Comparison of ENCODE assay signal across 8 cellular contexts in the genomic region with DNA sequence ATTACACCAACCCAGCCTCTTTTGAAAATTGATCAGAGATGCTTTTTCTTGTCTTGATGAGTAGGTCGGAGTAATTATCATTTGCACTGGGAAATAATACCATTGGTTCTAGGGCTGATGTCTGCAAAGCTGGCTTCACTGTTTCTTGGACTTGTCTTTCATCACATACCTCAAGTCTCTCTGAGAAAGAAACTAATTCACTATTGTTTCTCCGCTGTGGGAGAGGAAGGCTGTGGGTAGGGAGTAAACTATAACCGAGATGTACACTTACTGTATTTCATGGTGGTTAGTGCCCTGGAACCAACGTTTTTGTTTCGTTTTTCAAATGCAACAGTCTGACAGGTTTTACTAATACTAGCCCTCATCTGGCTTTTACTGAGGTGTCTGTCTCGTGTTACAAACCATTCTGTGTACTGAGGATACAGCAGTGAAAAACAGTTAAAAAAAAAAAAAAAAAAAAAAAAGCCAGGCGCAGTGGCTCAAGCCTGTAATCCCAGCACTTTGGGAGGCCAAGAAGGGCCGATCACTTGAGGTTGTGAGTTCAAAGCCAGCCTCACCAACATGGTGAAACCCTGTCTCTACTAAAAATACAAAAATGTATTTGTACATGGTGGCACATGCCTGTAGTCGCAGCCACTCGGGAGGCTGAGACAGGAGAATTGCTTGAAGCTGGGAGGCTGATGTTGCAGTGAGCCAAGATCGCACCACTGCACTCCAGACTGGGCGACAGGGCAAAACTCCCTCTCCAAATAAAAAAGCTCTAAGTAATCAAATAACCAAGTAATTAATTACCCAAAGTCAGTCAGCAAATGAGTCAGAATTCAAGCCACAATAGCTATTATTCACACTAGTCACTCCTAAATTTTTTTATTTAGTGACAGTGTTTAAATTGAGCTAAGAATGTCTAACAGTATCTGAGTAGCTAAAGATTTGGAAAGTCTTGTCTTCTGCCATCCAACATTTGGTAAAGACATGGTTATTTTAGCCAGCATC. TPM values are rescaled to one million over a fixed set of nuclear protein-coding genes. Genes with fewer than 3 reads are reported as not detected.
DNase-seq lines count a peak whose midpoint lies in the region; ATAC-seq and TF ChIP-seq lines count a peak whose summit lies in the region.

No MANE protein-coding gene starts in this region.

- no peaks in the 10 kb centered on the region for H3K27me3 Mint-ChIP-seq in WTC11 (ENCODE audit: low read depth)

- H3K4me2 ChIP-seq in parathyroid adenoma (ENCODE audit: low read length), result peak overlapping the region; percentile 77

- no peak overlapping the region for H3K27ac ChIP-seq in parathyroid adenoma
- H3K27ac ChIP-seq in RWPE1, result no peak overlapping the region; the same call in 1 of the 2 replicates

- H3K4me3 ChIP-seq in parathyroid adenoma (ENCODE audit: low read depth, low read length), result peak overlapping the region; percentile 20

- H3K79me2 ChIP-seq in parathyroid adenoma, result no peaks in the 10 kb centered on the region

- no peak overlapping the region for H2AFZ ChIP-seq in parathyroid adenoma

- no peak overlapping the region for H3K9ac ChIP-seq in parathyroid adenoma

- H3K27me3 ChIP-seq in parathyroid adenoma (ENCODE audit: control insufficient read depth, insufficient read depth, low read length), result no peaks in the 10 kb centered on the region

- no peaks in the 10 kb centered on the region for H3K4me1 ChIP-seq in parathyroid adenoma

- no peak for TF ChIP-seq CTCF in WTC11 (IDR thresholded peaks at IDR 0.05)
- TF ChIP-seq CTCF in parathyroid adenoma (IDR thresholded peaks at IDR 0.05), result no peak
- no peak for TF ChIP-seq CTCF in RWPE1 (conservative IDR thresholded peaks at IDR 0.05; ENCODE audit: low read depth)

- no peaks in the 10 kb centered on the region for H3K9me3 Mint-ChIP-seq in WTC11

- peak; percentile 89 for ATAC-seq in GM19438 (IDR thresholded peaks at IDR 0.05; ENCODE audit: low read depth, unreplicated experiment)
- peak; percentile 89 for ATAC-seq in HG03196 (IDR thresholded peaks at IDR 0.05; ENCODE audit: unreplicated experiment)
- no peak for ATAC-seq in WTC11

- no peaks in the 10 kb centered on the region for H3K9me3 ChIP-seq in parathyroid adenoma (ENCODE audit: control insufficient read depth, low read length)

- DNase-seq in ELR (ENCODE audit: low read depth), result peak; percentile 46
- no peak for DNase-seq in WTC11 (ENCODE audit: low spot score)
- no peak for DNase-seq in hepatic stellate cell (ENCODE audit: low spot score)
- DNase-seq in RWPE1 (ENCODE audit: low spot score), result no peak
- no peak for DNase-seq in activated CD4-positive, alpha-beta T cell treated with anti-CD3 and anti-CD28 coated beads for 4 hours

- CTCF ChIA-PET in WTC11 (lab: Charles Lee) (interaction anchor here (0.5 to 4.9 kb wide), 12 partner anchors 9 to 501 kb away, joined by 3 to 31 read pairs (median 3); no protein-coding TSS in a partner anchor), RWPE1 (lab: Yijun Ruan, JAX) (interaction anchor here (0.6 to 1.4 kb wide), 8 partner anchors 9 to 980 kb away, joined by 3 to 6 read pairs (median 4); no protein-coding TSS in a partner anchor)

- no peaks in the 10 kb centered on the region for H3K36me3 ChIP-seq in parathyroid adenoma (ENCODE audit: control insufficient read depth, insufficient read depth, low read length)

- no peak overlapping the region for H3K4me3 Mint-ChIP-seq in WTC11

- POLR2A ChIA-PET in WTC11 (lab: Charles Lee), result interaction anchor here (0.6 to 1.0 kb wide), 4 partner anchors 39 to 452 kb away, joined by 3 to 12 read pairs (median 3); no protein-coding TSS in a partner anchor
- POLR2A ChIA-PET in RWPE1 (lab: Yijun Ruan, JAX; ENCODE audit: low non-redundant PET), result interaction anchor here (0.6 kb wide), 1 partner anchor 36 kb away, joined by 3 read pairs; no protein-coding TSS in a partner anchor

- H3K36me3 Mint-ChIP-seq in WTC11, result peaks cover 20% of the 10 kb centered on the region

- H3K27ac Mint-ChIP-seq in WTC11, result 0 out of 2 replicates have a peak overlapping the region, but pooled peaks have one; percentile 29

- H3K4me1 Mint-ChIP-seq in WTC11, result peaks cover 13% of the 10 kb centered on the region

TF ChIP-seq in WTC11, 78 proteins besides CTCF, POLR2A, EP300 and RAD21:
- no peak for TF ChIP-seq STAT6 (CRISPR knock-in tag; conservative IDR thresholded peaks at IDR 0.05; ENCODE audit: low read depth)
- TF ChIP-seq SP1 (CRISPR knock-in tag; conservative IDR thresholded peaks at IDR 0.05), result no peak
- no peak for TF ChIP-seq PRRX2 (CRISPR knock-in tag; IDR thresholded peaks at IDR 0.05)
- TF ChIP-seq ESRRA (CRISPR knock-in tag; IDR thresholded peaks at IDR 0.05; ENCODE audit: borderline replicate concordance), result no peak
- no peak for TF ChIP-seq SOX15 (CRISPR knock-in tag; IDR thresholded peaks at IDR 0.05)
- no peak for TF ChIP-seq E2F5 (CRISPR knock-in tag; IDR thresholded peaks at IDR 0.05)
- no peak for TF ChIP-seq JUN (CRISPR knock-in tag; IDR thresholded peaks at IDR 0.05)
- no peak for TF ChIP-seq NR2C2 (CRISPR knock-in tag; IDR thresholded peaks at IDR 0.05)
- TF ChIP-seq, protein P1, sequence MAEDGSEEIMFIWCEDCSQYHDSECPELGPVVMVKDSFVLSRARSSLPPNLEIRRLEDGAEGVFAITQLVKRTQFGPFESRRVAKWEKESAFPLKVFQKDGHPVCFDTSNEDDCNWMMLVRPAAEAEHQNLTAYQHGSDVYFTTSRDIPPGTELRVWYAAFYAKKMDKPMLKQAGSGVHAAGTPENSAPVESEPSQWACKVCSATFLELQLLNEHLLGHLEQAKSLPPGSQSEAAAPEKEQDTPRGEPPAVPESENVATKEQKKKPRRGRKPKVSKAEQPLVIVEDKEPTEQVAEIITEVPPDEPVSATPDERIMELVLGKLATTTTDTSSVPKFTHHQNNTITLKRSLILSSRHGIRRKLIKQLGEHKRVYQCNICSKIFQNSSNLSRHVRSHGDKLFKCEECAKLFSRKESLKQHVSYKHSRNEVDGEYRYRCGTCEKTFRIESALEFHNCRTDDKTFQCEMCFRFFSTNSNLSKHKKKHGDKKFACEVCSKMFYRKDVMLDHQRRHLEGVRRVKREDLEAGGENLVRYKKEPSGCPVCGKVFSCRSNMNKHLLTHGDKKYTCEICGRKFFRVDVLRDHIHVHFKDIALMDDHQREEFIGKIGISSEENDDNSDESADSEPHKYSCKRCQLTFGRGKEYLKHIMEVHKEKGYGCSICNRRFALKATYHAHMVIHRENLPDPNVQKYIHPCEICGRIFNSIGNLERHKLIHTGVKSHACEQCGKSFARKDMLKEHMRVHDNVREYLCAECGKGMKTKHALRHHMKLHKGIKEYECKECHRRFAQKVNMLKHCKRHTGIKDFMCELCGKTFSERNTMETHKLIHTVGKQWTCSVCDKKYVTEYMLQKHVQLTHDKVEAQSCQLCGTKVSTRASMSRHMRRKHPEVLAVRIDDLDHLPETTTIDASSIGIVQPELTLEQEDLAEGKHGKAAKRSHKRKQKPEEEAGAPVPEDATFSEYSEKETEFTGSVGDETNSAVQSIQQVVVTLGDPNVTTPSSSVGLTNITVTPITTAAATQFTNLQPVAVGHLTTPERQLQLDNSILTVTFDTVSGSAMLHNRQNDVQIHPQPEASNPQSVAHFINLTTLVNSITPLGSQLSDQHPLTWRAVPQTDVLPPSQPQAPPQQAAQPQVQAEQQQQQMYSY (CRISPR knock-in tag; IDR thresholded peaks at IDR 0.05), result no peak
- TF ChIP-seq ZNF416 (CRISPR knock-in tag; IDR thresholded peaks at IDR 0.05), result no peak
- TF ChIP-seq, protein P2, sequence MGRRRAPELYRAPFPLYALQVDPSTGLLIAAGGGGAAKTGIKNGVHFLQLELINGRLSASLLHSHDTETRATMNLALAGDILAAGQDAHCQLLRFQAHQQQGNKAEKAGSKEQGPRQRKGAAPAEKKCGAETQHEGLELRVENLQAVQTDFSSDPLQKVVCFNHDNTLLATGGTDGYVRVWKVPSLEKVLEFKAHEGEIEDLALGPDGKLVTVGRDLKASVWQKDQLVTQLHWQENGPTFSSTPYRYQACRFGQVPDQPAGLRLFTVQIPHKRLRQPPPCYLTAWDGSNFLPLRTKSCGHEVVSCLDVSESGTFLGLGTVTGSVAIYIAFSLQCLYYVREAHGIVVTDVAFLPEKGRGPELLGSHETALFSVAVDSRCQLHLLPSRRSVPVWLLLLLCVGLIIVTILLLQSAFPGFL (CRISPR knock-in tag; IDR thresholded peaks at IDR 0.05; ENCODE audit: borderline replicate concordance), result no peak
- TF ChIP-seq, protein P3, sequence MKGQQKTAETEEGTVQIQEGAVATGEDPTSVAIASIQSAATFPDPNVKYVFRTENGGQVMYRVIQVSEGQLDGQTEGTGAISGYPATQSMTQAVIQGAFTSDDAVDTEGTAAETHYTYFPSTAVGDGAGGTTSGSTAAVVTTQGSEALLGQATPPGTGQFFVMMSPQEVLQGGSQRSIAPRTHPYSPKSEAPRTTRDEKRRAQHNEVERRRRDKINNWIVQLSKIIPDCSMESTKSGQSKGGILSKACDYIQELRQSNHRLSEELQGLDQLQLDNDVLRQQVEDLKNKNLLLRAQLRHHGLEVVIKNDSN (CRISPR knock-in tag; IDR thresholded peaks at IDR 0.05), result no peak
- no peak for TF ChIP-seq TEAD4 (CRISPR knock-in tag; IDR thresholded peaks at IDR 0.05)

RNA-seq across cellular contexts. Expression of gene TOMM20, which starts 23.3 kb away (rescaled TPM):
- total RNA-seq in WTC11 (2021), result 180 to 184 TPM (median 182 TPM) in 3 replicates

RNA-seq across cellular contexts. Expression of gene RBM34, which starts 55.7 kb away (rescaled TPM):
- total RNA-seq in WTC11 (2021), result 97.4 to 112 TPM (median 104 TPM) in 3 replicates
